Comparison of ENCODE assay signal across 17 cellular contexts in the genomic region with DNA sequence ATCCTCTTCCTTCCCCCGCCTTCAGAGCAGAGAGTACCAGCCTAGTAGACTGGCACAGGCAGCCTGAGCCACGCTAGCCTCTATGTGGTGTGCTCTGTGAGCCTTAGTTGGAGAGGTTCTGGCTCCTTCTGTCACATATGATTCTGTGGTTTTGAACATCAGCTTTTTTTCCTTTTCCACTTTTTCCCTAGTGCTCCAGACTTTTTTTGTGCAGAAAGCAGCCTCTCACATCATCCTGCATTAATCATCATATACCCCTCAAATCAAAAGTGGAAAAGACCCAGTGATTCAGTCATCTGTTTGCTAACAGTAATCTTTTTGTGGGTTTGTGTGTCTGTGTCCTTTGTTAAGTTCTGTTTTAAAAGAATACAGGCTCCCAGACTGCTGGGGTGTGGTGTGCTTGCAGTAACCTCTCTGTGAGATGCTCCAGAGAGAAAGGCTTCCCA.
DNase-seq lines count a peak whose midpoint lies in the region; ATAC-seq and TF ChIP-seq lines count a peak whose summit lies in the region.
"Had no signal": no experiment of that assay in that cellular context is flagged by ENCODE, and none has a peak within 500 bp of the region (broad histone marks: within the 10 kb centered on the region; RNA-seq: fewer than 3 reads in every experiment).

No MANE protein-coding gene starts in this region.

- peaks cover 2% of the 10 kb centered on the region for H3K27me3 Mint-ChIP-seq in activated CD4-positive, alpha-beta memory T cell treated with anti-CD3 and anti-CD28 coated beads for 36 hours

- no peaks in the 10 kb centered on the region for H3K4me1 Mint-ChIP-seq in activated CD4-positive, alpha-beta memory T cell treated with anti-CD3 and anti-CD28 coated beads for 36 hours (ENCODE audit: low read depth)

- no peak overlapping the region for H3K27ac Mint-ChIP-seq in activated CD4-positive, alpha-beta memory T cell treated with anti-CD3 and anti-CD28 coated beads for 36 hours

- no peaks in the 10 kb centered on the region for H3K36me3 Mint-ChIP-seq in activated CD4-positive, alpha-beta memory T cell treated with anti-CD3 and anti-CD28 coated beads for 36 hours

- H3K27me3 ChIP-seq in brain microvascular endothelial cell (replicated peaks) (no peaks in the 10 kb centered on the region), kidney epithelial cell (ENCODE audit: control insufficient read depth, insufficient read depth, low read length) (no peaks in the 10 kb centered on the region)
- H3K27me3 ChIP-seq: BE2C had no signal

- DNase-seq in AG08396 (ENCODE audit: low spot score) (peak; percentile 13), LHCN-M2 (ENCODE audit: low read depth) (peak; percentile 97), brain microvascular endothelial cell (peak; percentile 93), kidney epithelial cell (ENCODE audit: low read depth) (peak; percentile 25), COLO829 (ENCODE audit: low spot score) (no peak)
- DNase-seq in activated CD4-positive, alpha-beta memory T cell treated with anti-CD3 and anti-CD28 coated beads for 36 hours = no peak
- DNase-seq in effector CD4-positive, alpha-beta T cell = no peak
- DNase-seq: activated naive CD4-positive, alpha-beta T cell treated with Interleukin-2 at 50 U/mL for 16 hours; BE2C; GF-D8; NCI-H1930; nucleus accumbens; stimulated activated CD4-positive, alpha-beta T cell treated with anti-CD3 and anti-CD28 coated beads, Interleukin-15, amount 100 ng/mL, for 24 hours; stimulated activated CD8-positive, alpha-beta memory T cell treated with anti-CD3 and anti-CD28 coated beads, Interleukin-4, amount 100 ng/mL, for 48 hours; T-helper 2 cell had no signal

- in situ Hi-C loops in brain microvascular endothelial cell (cut with HindIII; ENCODE audit: low pct_ligation_motif_present, low sequenced_read_pairs) = no loop called here

- H3K4me3 ChIP-seq in brain microvascular endothelial cell (ENCODE audit: low read depth, low read length) (peak overlapping the region; percentile 25), kidney epithelial cell (ENCODE audit: low read depth, low read length) (no peak overlapping the region)
- H3K4me3 ChIP-seq: coronary artery had no signal

- no peaks in the 10 kb centered on the region for H3K9me3 Mint-ChIP-seq in activated CD4-positive, alpha-beta memory T cell treated with anti-CD3 and anti-CD28 coated beads for 36 hours

- no peak for ATAC-seq in GM19467 (IDR thresholded peaks at IDR 0.05; ENCODE audit: unreplicated experiment)

- POLR2A ChIA-PET in activated CD4-positive, alpha-beta memory T cell treated with anti-CD3 and anti-CD28 coated beads for 36 hours (lab: Charles Lee) = no interaction called here

- no peak overlapping the region for H3K4me3 Mint-ChIP-seq in activated CD4-positive, alpha-beta memory T cell treated with anti-CD3 and anti-CD28 coated beads for 36 hours

- H3K36me3 ChIP-seq in brain microvascular endothelial cell (replicated peaks) (no peaks in the 10 kb centered on the region), kidney epithelial cell (ENCODE audit: control insufficient read depth, insufficient read depth, low read length) (no peaks in the 10 kb centered on the region)
- H3K36me3 ChIP-seq: BE2C had no signal

- CTCF ChIA-PET in activated CD4-positive, alpha-beta memory T cell treated with anti-CD3 and anti-CD28 coated beads for 36 hours (lab: Charles Lee) = no interaction called here

- no peak for TF ChIP-seq CTCF in brain microvascular endothelial cell (IDR thresholded peaks at IDR 0.05; ENCODE audit: low read depth, low read length, missing control alignments)
- no peak for TF ChIP-seq CTCF in kidney epithelial cell (IDR thresholded peaks at IDR 0.05; ENCODE audit: insufficient read depth, low read length, poor library complexity, severe bottlenecking)

- intact Hi-C loops in activated CD4-positive, alpha-beta memory T cell treated with anti-CD3 and anti-CD28 coated beads for 36 hours (cut with micrococcal nuclease) = no loop called here

- peak overlapping the region; percentile 100 for H3K27ac ChIP-seq in brain microvascular endothelial cell
- H3K27ac ChIP-seq: coronary artery had no signal

Comparison
In these comparisons a context has a peak if more than half of its experiments do, and no peak if none do; other contexts are left out.
1. DNase-seq: peak in AG08396 (single experiment), LHCN-M2 (single experiment), brain microvascular endothelial cell (single experiment) and kidney epithelial cell (single experiment); none in activated CD4-positive, alpha-beta memory T cell treated with anti-CD3 and anti-CD28 coated beads for 36 hours (single experiment), COLO829 (single experiment) and effector CD4-positive, alpha-beta T cell (single experiment).